In genomic region chr1:21337459-21337930, GRCh38 we compare ENCODE assay signal across 2 cellular contexts.
TF ChIP-seq lines count a peak whose summit lies in the region.

No MANE protein-coding gene starts in this region.

TF ChIP-seq in HEK293, 187 proteins besides CTCF, POLR2A, EP300 and RAD21 (continued from another document):
- TF ChIP-seq REST (tag by site-specific recombination; IDR thresholded peaks at IDR 0.05) = peak; percentile 85

TF ChIP-seq in K562, 482 proteins besides CTCF, POLR2A, EP300 and RAD21 (continued from another document):
- TF ChIP-seq ATF3 (IDR thresholded peaks at IDR 0.05) = no peak
- TF ChIP-seq ATF3 (CRISPR knock-in tag; conservative IDR thresholded peaks at IDR 0.05) = no peak
- TF ChIP-seq ZNF263 (CRISPR knock-in tag; IDR thresholded peaks at IDR 0.05; ENCODE audit: borderline replicate concordance) = 0 out of 2 replicates have a peak, but pooled peaks have one; percentile 4
TF ChIP-seq in K562: peak in this region for 3.
